Comparison of ENCODE assay signal across 17 cellular contexts in genomic region chr2:58916127-58916526, GRCh38.
"Had no signal": no experiment of that assay in that cellular context is flagged by ENCODE, and none has a peak within 500 bp of the region (broad histone marks: within the 10 kb centered on the region; RNA-seq: fewer than 3 reads in every experiment).

No MANE protein-coding gene starts in this region.

- H3K4me2 ChIP-seq: smooth muscle cell had no signal

- H3K27ac ChIP-seq: esophagus squamous epithelium, gastrocnemius medialis, neutrophil, tibial artery, upper lobe of left lung, uterus had no signal

- H3K4me3 ChIP-seq: esophagus squamous epithelium, gastrocnemius medialis, smooth muscle cell, tibial artery, upper lobe of left lung, uterus had no signal

- DNase-seq: cerebellar nuclear complex; esophagus squamous epithelium; glutamatergic neuron; immature natural killer cell; mesendoderm; naive thymus-derived CD4-positive, alpha-beta T cell; nephron progenitor cell; posterior cingulate gyrus; stimulated activated CD4-positive, alpha-beta T cell treated with anti-CD3 and anti-CD28 coated beads, Interleukin-2, amount 100 ng/mL, for 48 hours; upper lobe of left lung had no signal

- H3K9me3 ChIP-seq: esophagus squamous epithelium, gastrocnemius medialis, neutrophil, tibial artery, upper lobe of left lung, uterus had no signal

- ATAC-seq: gastrocnemius medialis; naive thymus-derived CD4-positive, alpha-beta T cell had no signal

- H3K27me3 ChIP-seq: esophagus squamous epithelium, gastrocnemius medialis, neutrophil, tibial artery, upper lobe of left lung, uterus had no signal

- H3K36me3 ChIP-seq: esophagus squamous epithelium, gastrocnemius medialis, neutrophil, tibial artery, upper lobe of left lung, uterus had no signal

- H3K4me1 ChIP-seq: esophagus squamous epithelium, gastrocnemius medialis, tibial artery, upper lobe of left lung had no signal

- FAIRE-seq: colon, keratinocyte had no signal
